10 cellular contexts compared by ENCODE assay signal in genomic region chr9:13267743-13268142, GRCh38. TPM values are rescaled to one million over a fixed set of nuclear protein-coding genes. Genes with fewer than 3 reads are reported as not detected.
DNase-seq lines count a peak whose midpoint lies in the region; ATAC-seq and TF ChIP-seq lines count a peak whose summit lies in the region.
"Had no signal": no experiment of that assay in that cellular context is flagged by ENCODE, and none has a peak within 500 bp of the region (broad histone marks: within the 10 kb centered on the region; RNA-seq: fewer than 3 reads in every experiment).

No MANE protein-coding gene starts in this region.

- H4K8ac ChIP-seq in mesendoderm (ENCODE audit: low read depth, low read length), result no peak overlapping the region

- peaks cover 7% of the 10 kb centered on the region for H3K79me2 ChIP-seq in mesendoderm (ENCODE audit: control insufficient read depth, insufficient read depth, low read length)

- no peak overlapping the region for H2BK5ac ChIP-seq in mesendoderm (ENCODE audit: low read length)

- no peak overlapping the region for H3K27ac ChIP-seq in mesendoderm (ENCODE audit: low read depth, low read length)

- no peak overlapping the region for H3K9ac ChIP-seq in mesendoderm (ENCODE audit: low read length)

- no peaks in the 10 kb centered on the region for H3K36me3 ChIP-seq in mesendoderm (ENCODE audit: control insufficient read depth, insufficient read depth, low read length)

- no peak overlapping the region for H2BK120ac ChIP-seq in mesendoderm (ENCODE audit: low read depth, low read length)

- no peak overlapping the region for H3K4me3 ChIP-seq in choroid plexus epithelial cell (ENCODE audit: low read depth, low read length)
- H3K4me3 ChIP-seq in mesendoderm (ENCODE audit: low read length), result no peak overlapping the region

- H3K4ac ChIP-seq in mesendoderm (ENCODE audit: low read depth, low read length), result no peak overlapping the region

- no peak overlapping the region for H3K56ac ChIP-seq in mesendoderm (ENCODE audit: low read length)

- no peak overlapping the region for H2BK15ac ChIP-seq in mesendoderm (replicated peaks; ENCODE audit: low read depth)

- H3K4me2 ChIP-seq in mesendoderm (ENCODE audit: low read length), result no peak overlapping the region

- no peak overlapping the region for H2AK5ac ChIP-seq in mesendoderm (ENCODE audit: low read length)

- H3K79me1 ChIP-seq in mesendoderm (ENCODE audit: low read length), result peaks cover 6% of the 10 kb centered on the region

- no peak for TF ChIP-seq CTCF in choroid plexus epithelial cell (conservative IDR thresholded peaks at IDR 0.05; ENCODE audit: low read depth, low read length)

- DNase-seq in AG08396 (ENCODE audit: low spot score) (peak; percentile 40), Kasumi-1 (lab: John Stamatoyannopoulos, UW) (peak; percentile 1 to 2), choroid plexus epithelial cell (ENCODE audit: low read depth) (peak; percentile 93), mesendoderm (peak; percentile 67), cerebellar nuclear complex (lab: John Stamatoyannopoulos, UW) (no peak), DMS53 (lab: John Stamatoyannopoulos, UW) (no peak), NCI-H2196 treated with DMSO at 0.1 percent for 48 hours (lab: John Stamatoyannopoulos, UW; ENCODE audit: unreplicated experiment) (no peak)
- DNase-seq: naive thymus-derived CD4-positive, alpha-beta T cell; NCI-H446 treated with DMSO at 0.1 percent for 48 hours had no signal

- WGBS in mesendoderm (ENCODE audit: extremely low coverage, insufficient coverage, low lambda C conversion rate), result no CpG with 5 or more reads among the region's 2 CpGs

- no peak for ATAC-seq in HG03460 (IDR thresholded peaks at IDR 0.05; ENCODE audit: unreplicated experiment)
- ATAC-seq: naive thymus-derived CD4-positive, alpha-beta T cell had no signal

- H3K18ac ChIP-seq in mesendoderm (ENCODE audit: low read length), result no peak overlapping the region

- no peak overlapping the region for H3K23ac ChIP-seq in mesendoderm (ENCODE audit: low read length)

- no peaks in the 10 kb centered on the region for H3K27me3 ChIP-seq in mesendoderm (ENCODE audit: insufficient read depth, low read length, poor library complexity)

- H4K5ac ChIP-seq in mesendoderm (ENCODE audit: low read length), result no peak overlapping the region

- H3K4me1 ChIP-seq in mesendoderm (ENCODE audit: control insufficient read depth, low read depth, low read length), result no peaks in the 10 kb centered on the region

RNA-seq across cellular contexts. Expression of gene MPDZ, which starts 11.7 kb away (rescaled TPM):
- polyA plus RNA-seq in mesendoderm (2013, experiment 1 of 2), result 15.9 TPM
- polyA plus RNA-seq in mesendoderm (2013, experiment 2 of 2), result 15.4 TPM
- polyA plus RNA-seq: naive thymus-derived CD4-positive, alpha-beta T cell had no signal

Comparison
In these comparisons a context has a peak if more than half of its experiments do, and no peak if none do; other contexts are left out.
1. DNase-seq: peak in AG08396 (single experiment), Kasumi-1 (2 of 2), choroid plexus epithelial cell (single experiment) and mesendoderm (single experiment); none in cerebellar nuclear complex (0 of 2), DMS53 (single experiment) and NCI-H2196 treated with DMSO at 0.1 percent for 48 hours (single experiment).